ENCODE assay signal across 31 cellular contexts in the genomic region with DNA sequence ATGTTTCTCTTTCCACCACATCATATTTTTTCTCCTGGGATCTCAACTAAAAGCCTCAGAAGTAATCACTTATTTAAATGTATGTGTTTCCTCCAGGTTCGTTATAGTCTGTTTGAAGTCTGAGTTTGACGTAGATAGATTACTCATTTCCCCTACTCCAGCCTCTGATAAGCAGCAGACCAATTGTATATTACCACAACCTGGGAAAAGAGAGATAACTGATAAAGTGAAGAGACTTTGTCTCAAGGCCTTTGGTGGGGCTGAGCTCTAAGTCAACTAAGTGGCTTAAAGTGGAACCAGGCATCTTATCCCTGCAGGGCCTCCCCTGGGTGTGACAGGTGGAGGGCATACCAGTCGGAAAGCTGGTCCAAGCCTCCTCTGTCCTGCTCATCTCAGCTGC. TPM values are rescaled to one million over a fixed set of nuclear protein-coding genes. Genes with fewer than 3 reads are reported as not detected.
"Had no signal": no experiment of that assay in that cellular context is flagged by ENCODE, and none has a peak within 500 bp of the region (broad histone marks: within the 10 kb centered on the region; RNA-seq: fewer than 3 reads in every experiment).

No MANE protein-coding gene starts in this region.

- H3K4me3 Mint-ChIP-seq: activated CD8-positive, alpha-beta T cell treated with anti-CD3 and anti-CD28 coated beads, Interleukin-2, amount 10 ng/mL, durations not matched to agents 7 days and 5 days; activated naive CD8-positive, alpha-beta T cell treated with anti-CD3 and anti-CD28 coated beads, Interleukin-2, amount 50 U/mL, for 24 hours; activated T-cell treated with anti-CD3 and anti-CD28 coated beads, Interleukin-2, amount 50 U/mL, for 24 hours; WTC11 had no signal

- H3K27ac Mint-ChIP-seq: activated CD8-positive, alpha-beta T cell treated with anti-CD3 and anti-CD28 coated beads, Interleukin-2, amount 10 ng/mL, durations not matched to agents 7 days and 5 days; activated naive CD4-positive, alpha-beta T cell treated with anti-CD3 and anti-CD28 coated beads, Interleukin-2, amount 50 U/mL, for 72 hours; activated naive CD8-positive, alpha-beta T cell treated with anti-CD3 and anti-CD28 coated beads, Interleukin-2, amount 50 U/mL, for 24 hours; activated T-cell treated with anti-CD3 and anti-CD28 coated beads, Interleukin-2, amount 50 U/mL, for 24 hours; WTC11 had no signal

- ATAC-seq: activated CD8-positive, alpha-beta T cell treated with anti-CD3 and anti-CD28 coated beads, Interleukin-2, amount 10 ng/mL, durations not matched to agents 7 days and 5 days; activated naive CD4-positive, alpha-beta T cell treated with anti-CD3 and anti-CD28 coated beads, Interleukin-2, amount 50 U/mL, for 72 hours; activated naive CD8-positive, alpha-beta T cell treated with anti-CD3 and anti-CD28 coated beads, Interleukin-2, amount 50 U/mL, for 24 hours; body of pancreas; WTC11 had no signal

- DNase-seq: activated CD4-positive, alpha-beta T cell treated with anti-CD3 and anti-CD28 coated beads for 48 hours; activated CD4-positive, alpha-beta T cell treated with anti-CD3 and anti-CD28 coated beads, Interleukin-2, amount 50 U/mL, for 4 hours; activated CD4-positive, CD25-positive, alpha-beta regulatory T cell treated with anti-CD3 and anti-CD28 coated beads, Interleukin-2, amount 50 U/mL, for 72 hours; activated CD8-positive, alpha-beta memory T cell treated with anti-CD3 and anti-CD28 coated beads, Interleukin-2, amount 50 U/mL, for 48 hours; activated CD8-positive, alpha-beta T cell treated with anti-CD3 and anti-CD28 coated beads, Interleukin-2, amount 10 ng/mL, durations not matched to agents 7 days and 5 days; activated effector memory CD4-positive, alpha-beta T cell treated with anti-CD3 and anti-CD28 coated beads, Interleukin-2, amount 50 U/mL, for 16 hours; activated naive CD4-positive, alpha-beta T cell treated with Interleukin-2 at 50 U/mL for 16 hours; activated naive CD8-positive, alpha-beta T cell treated with anti-CD3 and anti-CD28 coated beads, Interleukin-2, amount 50 U/mL, for 24 hours; activated T-cell treated with anti-CD3 and anti-CD28 coated beads, Interleukin-2, amount 50 U/mL, for 24 hours; amniotic stem cell; body of pancreas; central memory CD4-positive, alpha-beta T cell; MG63; MV-4-11; NCI-H1092 treated with DMSO at 0.1 percent for 48 hours; NCI-H1417 treated with DMSO at 0.1 percent for 48 hours; NCI-H1694 treated with DMSO at 0.1 percent for 48 hours; NCI-H2081; NCI-H2227 treated with DMSO at 0.1 percent for 48 hours; NCI-H526; NCI-H774; NK-92 treated with Interleukin-12 subunit alpha and Interleukin-12 subunit beta, amount 100 ng/mL, for 24 hours; Right ventricle myocardium superior; SJCRH30; SK-N-SH; T-helper 1 cell had no signal

- H3K36me3 Mint-ChIP-seq: activated naive CD4-positive, alpha-beta T cell treated with anti-CD3 and anti-CD28 coated beads, Interleukin-2, amount 50 U/mL, for 72 hours; WTC11 had no signal

- H3K9me3 Mint-ChIP-seq: activated naive CD8-positive, alpha-beta T cell treated with anti-CD3 and anti-CD28 coated beads, Interleukin-2, amount 50 U/mL, for 24 hours; activated T-cell treated with anti-CD3 and anti-CD28 coated beads, Interleukin-2, amount 50 U/mL, for 24 hours had no signal

- H3K4me1 Mint-ChIP-seq: activated naive CD8-positive, alpha-beta T cell treated with anti-CD3 and anti-CD28 coated beads, Interleukin-2, amount 50 U/mL, for 24 hours; WTC11 had no signal

RNA-seq across cellular contexts. Expression of a gene that starts 34.9 kb away (rescaled TPM):
- total RNA-seq: ascending aorta, bronchial epithelial cell, NCI-H460 had no signal
